9 cellular contexts compared by ENCODE assay signal in genomic region chr21:30434033-30434631, GRCh38. TPM values are rescaled to one million over a fixed set of nuclear protein-coding genes. Genes with fewer than 3 reads are reported as not detected.
DNase-seq lines count a peak whose midpoint lies in the region; ATAC-seq lines count a peak whose summit lies in the region.
"Had no signal": no experiment of that assay in that cellular context is flagged by ENCODE, and none has a peak within 500 bp of the region (broad histone marks: within the 10 kb centered on the region; RNA-seq: fewer than 3 reads in every experiment).

No MANE protein-coding gene starts in this region.

- H3K9me3 ChIP-seq in adipocyte (ENCODE audit: control insufficient read depth, low read length) = no peaks in the 10 kb centered on the region

- ATAC-seq in GM19463 (IDR thresholded peaks at IDR 0.05; ENCODE audit: unreplicated experiment) (peak; percentile 61), HG03520 (IDR thresholded peaks at IDR 0.05; ENCODE audit: unreplicated experiment) (no peak), sciatic nerve (no peak)

- peak; percentile 22 for DNase-seq in COLO829 (ENCODE audit: low spot score)
- DNase-seq in NCI-H2107 (lab: John Stamatoyannopoulos, UW) = peak; percentile 42
- peak; percentile 11 for DNase-seq in adipocyte (ENCODE audit: low read depth)
- peak; percentile 2 for DNase-seq in kidney glomerular epithelial cell (lab: John Stamatoyannopoulos, UW)
- DNase-seq in sciatic nerve (ENCODE audit: low spot score) = no peak
- no peak for DNase-seq in activated naive CD4-positive, alpha-beta T cell (lab: John Stamatoyannopoulos, UW)
- DNase-seq: IMR-90 had no signal

- no peaks in the 10 kb centered on the region for H3K4me1 ChIP-seq in adipocyte (ENCODE audit: control insufficient read depth, insufficient read depth, low read length)

- no peaks in the 10 kb centered on the region for H3K36me3 ChIP-seq in adipocyte (ENCODE audit: control insufficient read depth, insufficient read depth, low read length, severe bottlenecking)

- no peak overlapping the region for H3K9ac ChIP-seq in adipocyte (ENCODE audit: low read length)

- no peak overlapping the region for H3K4me3 ChIP-seq in adipocyte (ENCODE audit: low read length)

- intact Hi-C loops in sciatic nerve (cut with DNase I) = no loop called here

- H3K27me3 ChIP-seq in adipocyte (replicated peaks; ENCODE audit: control insufficient read depth, insufficient read depth, low read length) = peaks cover 3% of the 10 kb centered on the region

RNA-seq across cellular contexts. Expression of gene KRTAP13-4, which starts 4.1 kb away (rescaled TPM):
- total RNA-seq in sciatic nerve = not detected
- total RNA-seq: IMR-90 had no signal

RNA-seq across cellular contexts. Expression of gene KRTAP15-1, which starts 5.9 kb away (rescaled TPM):
- not detected for total RNA-seq in sciatic nerve
- total RNA-seq: IMR-90 had no signal

RNA-seq across cellular contexts. Expression of gene KRTAP13-3, which starts 8.4 kb away (rescaled TPM):
- total RNA-seq in sciatic nerve = not detected
- total RNA-seq: IMR-90 had no signal

RNA-seq across cellular contexts. Expression of gene KRTAP13-1, which starts 38.3 kb away (rescaled TPM):
- not detected for total RNA-seq in sciatic nerve
- total RNA-seq: IMR-90 had no signal

RNA-seq across cellular contexts. Expression of gene KRTAP19-1, which starts 46.0 kb away (rescaled TPM):
- not detected for total RNA-seq in sciatic nerve
- total RNA-seq: IMR-90 had no signal

Comparison
In these comparisons a context has a peak if more than half of its experiments do, and no peak if none do; other contexts are left out.
1. DNase-seq: peak in COLO829 (single experiment), NCI-H2107 (single experiment), adipocyte (single experiment) and kidney glomerular epithelial cell (single experiment); none in sciatic nerve (single experiment) and activated naive CD4-positive, alpha-beta T cell (0 of 4).